ENCODE assay signal across 8 cellular contexts in the genomic region with DNA sequence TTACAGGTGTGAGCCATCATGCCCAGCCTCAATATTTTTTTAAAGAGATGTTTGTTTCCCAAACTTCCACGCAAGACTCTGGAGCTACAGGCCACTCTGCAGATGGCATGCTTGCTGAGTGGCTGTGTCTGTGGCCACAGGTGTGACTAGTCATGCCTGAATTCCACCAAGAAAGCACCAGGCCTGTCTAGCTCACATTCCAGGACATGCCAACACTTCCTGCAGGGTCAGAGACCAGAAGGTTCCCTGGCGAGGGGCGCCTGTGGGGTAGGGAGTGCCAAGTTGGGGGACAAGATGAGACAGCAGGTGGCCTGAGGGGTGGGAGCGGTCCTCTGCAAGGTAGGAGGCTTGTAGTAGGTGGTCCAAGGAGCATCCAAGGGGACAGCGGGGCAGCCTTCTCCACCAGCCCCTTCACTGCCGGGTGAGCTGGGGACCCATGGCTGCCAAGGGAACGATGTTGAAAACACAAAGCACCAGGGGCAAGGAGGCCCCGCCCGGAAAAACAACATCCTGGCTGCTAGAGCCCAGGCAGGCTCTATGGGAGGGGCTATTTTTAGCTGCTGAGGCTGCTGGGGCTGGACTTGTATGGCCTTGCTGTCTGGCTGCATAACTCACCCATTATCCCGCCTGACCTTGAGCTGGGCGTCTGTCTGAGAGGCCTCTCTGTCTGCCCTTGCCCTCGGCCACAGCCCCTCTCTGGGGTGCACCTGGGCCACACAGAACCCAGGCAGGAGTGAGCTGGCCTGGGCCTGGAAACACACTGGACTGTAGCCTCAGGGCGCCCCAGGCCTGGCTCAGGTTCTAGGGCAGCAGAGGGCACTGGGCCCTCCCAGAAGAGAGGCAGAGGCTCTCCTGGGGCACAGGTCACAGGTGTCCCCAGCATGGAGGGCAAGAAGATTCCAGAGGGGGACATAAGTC. TPM values are rescaled to one million over a fixed set of nuclear protein-coding genes. Genes with fewer than 3 reads are reported as not detected.
A peak's percentile ranks its signal among the peaks of the same experiment; 100 is the strongest.
DNase-seq lines count a peak whose midpoint lies in the region; ATAC-seq and TF ChIP-seq lines count a peak whose summit lies in the region.

No MANE protein-coding gene starts in this region.

- peaks cover 0 to 24% (median 10%) of the 10 kb centered on the region in 4 donors for H3K36me3 ChIP-seq in upper lobe of left lung

- POLR2A ChIA-PET in T-cell (lab: Charles Lee), result interaction anchor here (0.6 to 1.0 kb wide), 3 partner anchors 17 to 633 kb away, joined by 4 to 11 read pairs (median 4); a partner anchor contains a TSS

- peak overlapping the region; percentile 82 to 94 (median 86) for H3K27ac ChIP-seq in upper lobe of left lung

- H3K36me3 Mint-ChIP-seq in T-cell, result no peaks in the 10 kb centered on the region

- TF ChIP-seq EP300 in upper lobe of left lung (IDR thresholded peaks at IDR 0.05), result no peak

- H3K4me3 Mint-ChIP-seq in T-cell, result peak overlapping the region in 2 of 3 donors; percentile 24 to 47

- TF ChIP-seq POLR2A in upper lobe of left lung (IDR thresholded peaks at IDR 0.05), result peak in 1 of 4 donors; percentile 13

- H3K9me3 ChIP-seq in upper lobe of left lung, result no peaks in the 10 kb centered on the region

- CTCF ChIA-PET in T-cell (lab: Charles Lee), result interaction anchor here in 1 of 2 donors (0.7 to 1.3 kb wide), 2 partner anchors 17 to 87 kb away, joined by 3 read pairs; a partner anchor contains a TSS

- H3K27me3 ChIP-seq in upper lobe of left lung, result peaks cover 0 to 2% (median 0%) of the 10 kb centered on the region in 4 donors

- H3K27me3 Mint-ChIP-seq in T-cell, result no peaks in the 10 kb centered on the region

- peaks cover 48 to 63% (median 55%) of the 10 kb centered on the region in 4 donors for H3K4me1 ChIP-seq in upper lobe of left lung

- H3K9me3 Mint-ChIP-seq in T-cell, result no peaks in the 10 kb centered on the region

- peak; percentile 49 to 62 (median 61) for ATAC-seq in T-cell (replicated peaks in 1 of 4)
- ATAC-seq in upper lobe of left lung (ENCODE audit: low FRiP score in 2 of 2), result peak; percentile 57 to 68
- no peak for ATAC-seq in HG03432 (IDR thresholded peaks at IDR 0.05; ENCODE audit: unreplicated experiment)
- no peak for ATAC-seq in GM21529 (IDR thresholded peaks at IDR 0.05; ENCODE audit: unreplicated experiment)

- H3K4me3 ChIP-seq in upper lobe of left lung, result no peak overlapping the region

- peak; percentile 51 for DNase-seq in NCI-H2029 (lab: John Stamatoyannopoulos, UW)
- DNase-seq in NCI-H2029 treated with DMSO at 0.1 percent for 48 hours (lab: John Stamatoyannopoulos, UW), result no peak
- peak in 33 of 34 experiments; percentile 34 to 73 (median 59) for DNase-seq in T-cell
- peak; percentile 86 for DNase-seq in dedifferentiated amniotic fluid mesenchymal stem cell (ENCODE audit: extremely low spot score)
- DNase-seq in lung microvascular endothelial cell (ENCODE audit: low read depth in 2 of 2), result peak; percentile 94 to 95
- peak in 1 of 2 donors; percentile 74 for DNase-seq in upper lobe of left lung

- WGBS in upper lobe of left lung, 2 donors, result 28 to 43% methylated on average over 3 to 13 of the region's 13 CpGs

- peak overlapping the region; percentile 96 for H3K27ac Mint-ChIP-seq in T-cell

- H3K4me1 Mint-ChIP-seq in T-cell, result peaks cover 32 to 48% (median 43%) of the 10 kb centered on the region in 3 donors

- TF ChIP-seq CTCF in upper lobe of left lung (IDR thresholded peaks at IDR 0.05), result no peak

RNA-seq across cellular contexts. Expression of a gene that starts 5.7 kb away (rescaled TPM):
- 10 to 100 TPM in 3 of 5 donors, 1 to 10 TPM in 2; 2.6 to 24.6 (median 18.3) TPM for total RNA-seq in T-cell
- 42.7 and 56.9 TPM in 2 replicates for total RNA-seq in lung microvascular endothelial cell
- total RNA-seq in upper lobe of left lung, result 10 to 100 TPM; 20.1 to 55.6 (median 33.3) TPM

RNA-seq across cellular contexts. Expression of a gene that starts 17.6 kb away (rescaled TPM):
- total RNA-seq in T-cell (100 to 1,000 TPM in 3 of 5 donors, 10 to 100 TPM in 2; 91.4 to 158 (median 138) TPM), lung microvascular endothelial cell (19.4 and 24.4 TPM in 2 replicates), upper lobe of left lung (100 to 1,000 TPM in 2 of 6 donors, 10 to 100 TPM in 4; 70.1 to 183 (median 87.8) TPM)

RNA-seq across cellular contexts. Expression of a gene that starts 24.1 kb away (rescaled TPM):
- total RNA-seq in T-cell (10 to 100 TPM; 22.1 to 52.2 (median 45.9) TPM), lung microvascular endothelial cell (16.3 and 17.7 TPM in 2 replicates), upper lobe of left lung (10 to 100 TPM; 23.4 to 35.1 (median 28.2) TPM)

RNA-seq across cellular contexts. Expression of a gene that starts 28.5 kb away (rescaled TPM):
- total RNA-seq in T-cell (100 to 1,000 TPM; 148 to 191 (median 180) TPM), lung microvascular endothelial cell (3.8 and 5.2 TPM in 2 replicates), upper lobe of left lung (100 to 1,000 TPM in 4 of 6 donors, 10 to 100 TPM in 2; 38.0 to 243 (median 123) TPM)

RNA-seq across cellular contexts. Expression of a gene that starts 32.0 kb away (rescaled TPM):
- total RNA-seq in T-cell (100 to 1,000 TPM; 116 to 170 (median 144) TPM), lung microvascular endothelial cell (26.8 and 28.2 TPM in 2 replicates), upper lobe of left lung (100 to 1,000 TPM in 1 of 6 donors, 10 to 100 TPM in 5; 35.4 to 115 (median 77.0) TPM)

Comparison
In these comparisons a context has a peak if more than half of its experiments do, and no peak if none do; other contexts are left out.
1. ATAC-seq: peak in T-cell (4 of 4) and upper lobe of left lung (2 of 2); none in HG03432 (single experiment) and GM21529 (single experiment).